In genomic region chrX:136496768-136497555, GRCh38 we compare ENCODE assay signal across 1 cellular context.
TF ChIP-seq lines count a peak whose summit lies in the region.

No MANE protein-coding gene starts in this region.

TF ChIP-seq in HCT116, 20 proteins besides CTCF, POLR2A, EP300 and RAD21 (continued from another document):
- peak; percentile 65 for TF ChIP-seq TCF7L2 (IDR thresholded peaks at IDR 0.05; ENCODE audit: borderline replicate concordance, extremely low read depth, insufficient read depth, insufficient read length)
- TF ChIP-seq ZBTB33 (IDR thresholded peaks at IDR 0.05; ENCODE audit: extremely low read depth, insufficient replicate concordance, low read length) = no peak
- TF ChIP-seq CBX3 (IDR thresholded peaks at IDR 0.05; ENCODE audit: low read depth) = no peak; the same call in 1 of the 2 replicates
- TF ChIP-seq CEBPB (IDR thresholded peaks at IDR 0.05; ENCODE audit: low read depth) = no peak
- TF ChIP-seq SRF (IDR thresholded peaks at IDR 0.05; ENCODE audit: low read depth) = 0 out of 2 replicates have a peak, but pooled peaks have one; percentile 56
- no peak for TF ChIP-seq ATF3 (IDR thresholded peaks at IDR 0.05)
- TF ChIP-seq REST (IDR thresholded peaks at IDR 0.05; ENCODE audit: low read depth) = no peak
